Comparison of ENCODE assay signal across 1 cellular context in the genomic region with DNA sequence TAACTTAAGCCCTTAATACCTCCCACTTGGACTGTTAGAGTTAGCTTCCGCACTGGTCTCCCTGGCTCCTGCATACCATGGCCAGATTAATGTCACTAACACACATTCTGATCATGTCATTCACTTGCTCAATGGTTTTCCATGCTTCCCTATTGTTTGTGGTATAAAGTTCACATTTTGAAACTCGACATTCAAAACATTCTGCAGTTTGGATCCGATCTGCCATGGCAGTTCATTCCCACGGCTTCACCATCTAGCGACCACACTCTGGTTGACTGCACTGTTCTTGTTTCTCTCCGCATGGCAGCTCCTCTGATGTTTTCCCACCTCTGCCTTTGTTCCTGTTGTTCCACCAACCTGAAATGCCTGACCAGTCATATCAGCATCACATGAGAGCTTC.
TF ChIP-seq lines count a peak whose summit lies in the region.

No MANE protein-coding gene starts in this region.

TF ChIP-seq in HepG2, 621 proteins besides CTCF, POLR2A, EP300 and RAD21 (continued from another document and continues in another):
- TF ChIP-seq, protein P1, sequence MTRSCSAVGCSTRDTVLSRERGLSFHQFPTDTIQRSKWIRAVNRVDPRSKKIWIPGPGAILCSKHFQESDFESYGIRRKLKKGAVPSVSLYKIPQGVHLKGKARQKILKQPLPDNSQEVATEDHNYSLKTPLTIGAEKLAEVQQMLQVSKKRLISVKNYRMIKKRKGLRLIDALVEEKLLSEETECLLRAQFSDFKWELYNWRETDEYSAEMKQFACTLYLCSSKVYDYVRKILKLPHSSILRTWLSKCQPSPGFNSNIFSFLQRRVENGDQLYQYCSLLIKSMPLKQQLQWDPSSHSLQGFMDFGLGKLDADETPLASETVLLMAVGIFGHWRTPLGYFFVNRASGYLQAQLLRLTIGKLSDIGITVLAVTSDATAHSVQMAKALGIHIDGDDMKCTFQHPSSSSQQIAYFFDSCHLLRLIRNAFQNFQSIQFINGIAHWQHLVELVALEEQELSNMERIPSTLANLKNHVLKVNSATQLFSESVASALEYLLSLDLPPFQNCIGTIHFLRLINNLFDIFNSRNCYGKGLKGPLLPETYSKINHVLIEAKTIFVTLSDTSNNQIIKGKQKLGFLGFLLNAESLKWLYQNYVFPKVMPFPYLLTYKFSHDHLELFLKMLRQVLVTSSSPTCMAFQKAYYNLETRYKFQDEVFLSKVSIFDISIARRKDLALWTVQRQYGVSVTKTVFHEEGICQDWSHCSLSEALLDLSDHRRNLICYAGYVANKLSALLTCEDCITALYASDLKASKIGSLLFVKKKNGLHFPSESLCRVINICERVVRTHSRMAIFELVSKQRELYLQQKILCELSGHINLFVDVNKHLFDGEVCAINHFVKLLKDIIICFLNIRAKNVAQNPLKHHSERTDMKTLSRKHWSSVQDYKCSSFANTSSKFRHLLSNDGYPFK (CRISPR knock-in tag; IDR thresholded peaks at IDR 0.05; ENCODE audit: borderline replicate concordance), result no peak
- TF ChIP-seq, protein P2, sequence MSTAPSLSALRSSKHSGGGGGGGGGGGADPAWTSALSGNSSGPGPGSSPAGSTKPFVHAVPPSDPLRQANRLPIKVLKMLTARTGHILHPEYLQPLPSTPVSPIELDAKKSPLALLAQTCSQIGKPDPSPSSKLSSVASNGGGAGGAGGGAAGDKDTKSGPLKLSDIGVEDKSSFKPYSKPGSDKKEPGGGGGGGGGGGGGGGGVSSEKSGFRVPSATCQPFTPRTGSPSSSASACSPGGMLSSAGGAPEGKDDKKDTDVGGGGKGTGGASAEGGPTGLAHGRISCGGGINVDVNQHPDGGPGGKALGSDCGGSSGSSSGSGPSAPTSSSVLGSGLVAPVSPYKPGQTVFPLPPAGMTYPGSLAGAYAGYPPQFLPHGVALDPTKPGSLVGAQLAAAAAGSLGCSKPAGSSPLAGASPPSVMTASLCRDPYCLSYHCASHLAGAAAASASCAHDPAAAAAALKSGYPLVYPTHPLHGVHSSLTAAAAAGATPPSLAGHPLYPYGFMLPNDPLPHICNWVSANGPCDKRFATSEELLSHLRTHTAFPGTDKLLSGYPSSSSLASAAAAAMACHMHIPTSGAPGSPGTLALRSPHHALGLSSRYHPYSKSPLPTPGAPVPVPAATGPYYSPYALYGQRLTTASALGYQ (CRISPR knock-in tag; IDR thresholded peaks at IDR 0.05), result no peak
- peak; percentile 67; the same call in 1 of the 2 replicates for TF ChIP-seq ZNF331 (CRISPR knock-in tag; IDR thresholded peaks at IDR 0.05)
- TF ChIP-seq ZNF136 (CRISPR knock-in tag; IDR thresholded peaks at IDR 0.05; ENCODE audit: low read depth), result no peak
- 0 out of 2 replicates have a peak, but pooled peaks have one; percentile 27 for TF ChIP-seq MIER2 (CRISPR knock-in tag; IDR thresholded peaks at IDR 0.05)
- no peak for TF ChIP-seq KDM1A (CRISPR knock-in tag; IDR thresholded peaks at IDR 0.05)
- TF ChIP-seq ZFP1 (CRISPR knock-in tag; IDR thresholded peaks at IDR 0.05), result no peak
- peak; percentile 69; the same call in 1 of the 2 replicates for TF ChIP-seq NCOR1 (IDR thresholded peaks at IDR 0.05; ENCODE audit: borderline replicate concordance, low read length)
- TF ChIP-seq, protein P3, sequence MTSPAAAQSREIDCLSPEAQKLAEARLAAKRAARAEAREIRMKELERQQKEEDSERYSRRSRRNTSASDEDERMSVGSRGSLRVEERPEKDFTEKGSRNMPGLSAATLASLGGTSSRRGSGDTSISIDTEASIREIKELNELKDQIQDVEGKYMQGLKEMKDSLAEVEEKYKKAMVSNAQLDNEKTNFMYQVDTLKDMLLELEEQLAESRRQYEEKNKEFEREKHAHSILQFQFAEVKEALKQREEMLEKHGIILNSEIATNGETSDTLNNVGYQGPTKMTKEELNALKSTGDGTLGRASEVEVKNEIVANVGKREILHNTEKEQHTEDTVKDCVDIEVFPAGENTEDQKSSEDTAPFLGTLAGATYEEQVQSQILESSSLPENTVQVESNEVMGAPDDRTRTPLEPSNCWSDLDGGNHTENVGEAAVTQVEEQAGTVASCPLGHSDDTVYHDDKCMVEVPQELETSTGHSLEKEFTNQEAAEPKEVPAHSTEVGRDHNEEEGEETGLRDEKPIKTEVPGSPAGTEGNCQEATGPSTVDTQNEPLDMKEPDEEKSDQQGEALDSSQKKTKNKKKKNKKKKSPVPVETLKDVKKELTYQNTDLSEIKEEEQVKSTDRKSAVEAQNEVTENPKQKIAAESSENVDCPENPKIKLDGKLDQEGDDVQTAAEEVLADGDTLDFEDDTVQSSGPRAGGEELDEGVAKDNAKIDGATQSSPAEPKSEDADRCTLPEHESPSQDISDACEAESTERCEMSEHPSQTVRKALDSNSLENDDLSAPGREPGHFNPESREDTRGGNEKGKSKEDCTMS (CRISPR knock-in tag; conservative IDR thresholded peaks at IDR 0.05), result no peak
- TF ChIP-seq RBM22 (optimal IDR thresholded peaks at IDR 0.05; ENCODE audit: low read length), result no peak
- TF ChIP-seq KDM4B (CRISPR knock-in tag; IDR thresholded peaks at IDR 0.05), result no peak
- TF ChIP-seq MZF1 (CRISPR knock-in tag; IDR thresholded peaks at IDR 0.05; ENCODE audit: borderline replicate concordance), result no peak
- TF ChIP-seq HCFC1 (IDR thresholded peaks at IDR 0.05; ENCODE audit: low read depth, low read length), result no peak
- peak; percentile 38 for TF ChIP-seq FOSL2 (CRISPR knock-in tag; IDR thresholded peaks at IDR 0.05)
- TF ChIP-seq, protein P4, sequence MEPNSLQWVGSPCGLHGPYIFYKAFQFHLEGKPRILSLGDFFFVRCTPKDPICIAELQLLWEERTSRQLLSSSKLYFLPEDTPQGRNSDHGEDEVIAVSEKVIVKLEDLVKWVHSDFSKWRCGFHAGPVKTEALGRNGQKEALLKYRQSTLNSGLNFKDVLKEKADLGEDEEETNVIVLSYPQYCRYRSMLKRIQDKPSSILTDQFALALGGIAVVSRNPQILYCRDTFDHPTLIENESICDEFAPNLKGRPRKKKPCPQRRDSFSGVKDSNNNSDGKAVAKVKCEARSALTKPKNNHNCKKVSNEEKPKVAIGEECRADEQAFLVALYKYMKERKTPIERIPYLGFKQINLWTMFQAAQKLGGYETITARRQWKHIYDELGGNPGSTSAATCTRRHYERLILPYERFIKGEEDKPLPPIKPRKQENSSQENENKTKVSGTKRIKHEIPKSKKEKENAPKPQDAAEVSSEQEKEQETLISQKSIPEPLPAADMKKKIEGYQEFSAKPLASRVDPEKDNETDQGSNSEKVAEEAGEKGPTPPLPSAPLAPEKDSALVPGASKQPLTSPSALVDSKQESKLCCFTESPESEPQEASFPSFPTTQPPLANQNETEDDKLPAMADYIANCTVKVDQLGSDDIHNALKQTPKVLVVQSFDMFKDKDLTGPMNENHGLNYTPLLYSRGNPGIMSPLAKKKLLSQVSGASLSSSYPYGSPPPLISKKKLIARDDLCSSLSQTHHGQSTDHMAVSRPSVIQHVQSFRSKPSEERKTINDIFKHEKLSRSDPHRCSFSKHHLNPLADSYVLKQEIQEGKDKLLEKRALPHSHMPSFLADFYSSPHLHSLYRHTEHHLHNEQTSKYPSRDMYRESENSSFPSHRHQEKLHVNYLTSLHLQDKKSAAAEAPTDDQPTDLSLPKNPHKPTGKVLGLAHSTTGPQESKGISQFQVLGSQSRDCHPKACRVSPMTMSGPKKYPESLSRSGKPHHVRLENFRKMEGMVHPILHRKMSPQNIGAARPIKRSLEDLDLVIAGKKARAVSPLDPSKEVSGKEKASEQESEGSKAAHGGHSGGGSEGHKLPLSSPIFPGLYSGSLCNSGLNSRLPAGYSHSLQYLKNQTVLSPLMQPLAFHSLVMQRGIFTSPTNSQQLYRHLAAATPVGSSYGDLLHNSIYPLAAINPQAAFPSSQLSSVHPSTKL (CRISPR knock-in tag; IDR thresholded peaks at IDR 0.05), result peak; percentile 59; the same call in 1 of the 2 replicates
- no peak for TF ChIP-seq ZNF326 (CRISPR knock-in tag; IDR thresholded peaks at IDR 0.05; ENCODE audit: borderline replicate concordance)
- TF ChIP-seq, protein P5, sequence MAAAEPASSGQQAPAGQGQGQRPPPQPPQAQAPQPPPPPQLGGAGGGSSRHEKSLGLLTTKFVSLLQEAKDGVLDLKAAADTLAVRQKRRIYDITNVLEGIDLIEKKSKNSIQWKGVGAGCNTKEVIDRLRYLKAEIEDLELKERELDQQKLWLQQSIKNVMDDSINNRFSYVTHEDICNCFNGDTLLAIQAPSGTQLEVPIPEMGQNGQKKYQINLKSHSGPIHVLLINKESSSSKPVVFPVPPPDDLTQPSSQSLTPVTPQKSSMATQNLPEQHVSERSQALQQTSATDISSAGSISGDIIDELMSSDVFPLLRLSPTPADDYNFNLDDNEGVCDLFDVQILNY (CRISPR knock-in tag; conservative IDR thresholded peaks at IDR 0.05), result no peak
- no peak for TF ChIP-seq SRY (CRISPR knock-in tag; IDR thresholded peaks at IDR 0.05)
- TF ChIP-seq ZNF230 (CRISPR knock-in tag; IDR thresholded peaks at IDR 0.05), result no peak
- TF ChIP-seq, protein P6, sequence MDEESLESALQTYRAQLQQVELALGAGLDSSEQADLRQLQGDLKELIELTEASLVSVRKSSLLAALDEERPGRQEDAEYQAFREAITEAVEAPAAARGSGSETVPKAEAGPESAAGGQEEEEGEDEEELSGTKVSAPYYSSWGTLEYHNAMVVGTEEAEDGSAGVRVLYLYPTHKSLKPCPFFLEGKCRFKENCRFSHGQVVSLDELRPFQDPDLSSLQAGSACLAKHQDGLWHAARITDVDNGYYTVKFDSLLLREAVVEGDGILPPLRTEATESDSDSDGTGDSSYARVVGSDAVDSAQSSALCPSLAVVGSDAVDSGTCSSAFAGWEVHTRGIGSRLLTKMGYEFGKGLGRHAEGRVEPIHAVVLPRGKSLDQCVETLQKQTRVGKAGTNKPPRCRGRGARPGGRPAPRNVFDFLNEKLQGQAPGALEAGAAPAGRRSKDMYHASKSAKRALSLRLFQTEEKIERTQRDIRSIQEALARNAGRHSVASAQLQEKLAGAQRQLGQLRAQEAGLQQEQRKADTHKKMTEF (CRISPR knock-in tag; IDR thresholded peaks at IDR 0.05), result 0 out of 2 replicates have a peak, but pooled peaks have one; percentile 24
- no peak for TF ChIP-seq ZNF367 (CRISPR knock-in tag; IDR thresholded peaks at IDR 0.05; ENCODE audit: borderline replicate concordance)
- no peak for TF ChIP-seq ZNF557 (CRISPR knock-in tag; IDR thresholded peaks at IDR 0.05)
- no peak for TF ChIP-seq YEATS4 (CRISPR knock-in tag; IDR thresholded peaks at IDR 0.05; ENCODE audit: borderline replicate concordance)
- no peak for TF ChIP-seq ZSCAN9 (CRISPR knock-in tag; IDR thresholded peaks at IDR 0.05; ENCODE audit: borderline replicate concordance)
- no peak for TF ChIP-seq ZNF12 (CRISPR knock-in tag; IDR thresholded peaks at IDR 0.05)
- TF ChIP-seq SPEN (CRISPR knock-in tag; IDR thresholded peaks at IDR 0.05; ENCODE audit: low read depth), result no peak
- no peak for TF ChIP-seq CHD2 (IDR thresholded peaks at IDR 0.05; ENCODE audit: low read depth, low read length)
- no peak for TF ChIP-seq FOXA1 (IDR thresholded peaks at IDR 0.05)
- no peak for TF ChIP-seq FOXA1 (CRISPR knock-in tag; IDR thresholded peaks at IDR 0.05)
- no peak for TF ChIP-seq ZFY (CRISPR knock-in tag; IDR thresholded peaks at IDR 0.05)
- no peak for TF ChIP-seq PRMT3 (CRISPR knock-in tag; IDR thresholded peaks at IDR 0.05; ENCODE audit: borderline replicate concordance, low read depth)
- no peak for TF ChIP-seq PHF5A (CRISPR knock-in tag; IDR thresholded peaks at IDR 0.05; ENCODE audit: low read depth, unreplicated experiment)
- no peak for TF ChIP-seq DPF2 (CRISPR knock-in tag; IDR thresholded peaks at IDR 0.05; ENCODE audit: borderline replicate concordance, low read depth)
- TF ChIP-seq, protein P7, sequence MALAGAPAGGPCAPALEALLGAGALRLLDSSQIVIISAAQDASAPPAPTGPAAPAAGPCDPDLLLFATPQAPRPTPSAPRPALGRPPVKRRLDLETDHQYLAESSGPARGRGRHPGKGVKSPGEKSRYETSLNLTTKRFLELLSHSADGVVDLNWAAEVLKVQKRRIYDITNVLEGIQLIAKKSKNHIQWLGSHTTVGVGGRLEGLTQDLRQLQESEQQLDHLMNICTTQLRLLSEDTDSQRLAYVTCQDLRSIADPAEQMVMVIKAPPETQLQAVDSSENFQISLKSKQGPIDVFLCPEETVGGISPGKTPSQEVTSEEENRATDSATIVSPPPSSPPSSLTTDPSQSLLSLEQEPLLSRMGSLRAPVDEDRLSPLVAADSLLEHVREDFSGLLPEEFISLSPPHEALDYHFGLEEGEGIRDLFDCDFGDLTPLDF (CRISPR knock-in tag; IDR thresholded peaks at IDR 0.05), result no peak
- TF ChIP-seq FOXO1 (CRISPR knock-in tag; IDR thresholded peaks at IDR 0.05), result peak; percentile 32; the same call in 1 of the 2 replicates
- TF ChIP-seq CEBPB (IDR thresholded peaks at IDR 0.05; ENCODE audit: borderline replicate concordance, low read depth, low read length), result peak; percentile 84
- peak; percentile 37; the same call in 1 of the 2 replicates for TF ChIP-seq SALL1 (CRISPR knock-in tag; IDR thresholded peaks at IDR 0.05)
- TF ChIP-seq ZNF232 (CRISPR knock-in tag; IDR thresholded peaks at IDR 0.05; ENCODE audit: borderline replicate concordance), result no peak
- no peak for TF ChIP-seq HES4 (CRISPR knock-in tag; IDR thresholded peaks at IDR 0.05; ENCODE audit: borderline replicate concordance)
- peak; percentile 38; the same call in 1 of the 2 replicates for TF ChIP-seq FOXA3 (CRISPR knock-in tag; IDR thresholded peaks at IDR 0.05)
- TF ChIP-seq, protein P8, sequence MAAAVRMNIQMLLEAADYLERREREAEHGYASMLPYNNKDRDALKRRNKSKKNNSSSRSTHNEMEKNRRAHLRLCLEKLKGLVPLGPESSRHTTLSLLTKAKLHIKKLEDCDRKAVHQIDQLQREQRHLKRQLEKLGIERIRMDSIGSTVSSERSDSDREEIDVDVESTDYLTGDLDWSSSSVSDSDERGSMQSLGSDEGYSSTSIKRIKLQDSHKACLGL (CRISPR knock-in tag; IDR thresholded peaks at IDR 0.05), result no peak
- TF ChIP-seq FOXK2 (IDR thresholded peaks at IDR 0.05), result peak; percentile 17; the same call in 1 of the 2 replicates
- no peak for TF ChIP-seq ZNF317 (CRISPR knock-in tag; IDR thresholded peaks at IDR 0.05)
- TF ChIP-seq ZNF577 (CRISPR knock-in tag; IDR thresholded peaks at IDR 0.05; ENCODE audit: borderline replicate concordance, low read depth), result no peak
- TF ChIP-seq, protein P9, sequence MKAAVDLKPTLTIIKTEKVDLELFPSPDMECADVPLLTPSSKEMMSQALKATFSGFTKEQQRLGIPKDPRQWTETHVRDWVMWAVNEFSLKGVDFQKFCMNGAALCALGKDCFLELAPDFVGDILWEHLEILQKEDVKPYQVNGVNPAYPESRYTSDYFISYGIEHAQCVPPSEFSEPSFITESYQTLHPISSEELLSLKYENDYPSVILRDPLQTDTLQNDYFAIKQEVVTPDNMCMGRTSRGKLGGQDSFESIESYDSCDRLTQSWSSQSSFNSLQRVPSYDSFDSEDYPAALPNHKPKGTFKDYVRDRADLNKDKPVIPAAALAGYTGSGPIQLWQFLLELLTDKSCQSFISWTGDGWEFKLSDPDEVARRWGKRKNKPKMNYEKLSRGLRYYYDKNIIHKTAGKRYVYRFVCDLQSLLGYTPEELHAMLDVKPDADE (CRISPR knock-in tag; IDR thresholded peaks at IDR 0.05), result no peak
- TF ChIP-seq POGZ (CRISPR knock-in tag; IDR thresholded peaks at IDR 0.05), result 0 out of 2 replicates have a peak, but pooled peaks have one; percentile 36
- TF ChIP-seq THAP11 (CRISPR knock-in tag; IDR thresholded peaks at IDR 0.05), result no peak
- TF ChIP-seq, protein P10, sequence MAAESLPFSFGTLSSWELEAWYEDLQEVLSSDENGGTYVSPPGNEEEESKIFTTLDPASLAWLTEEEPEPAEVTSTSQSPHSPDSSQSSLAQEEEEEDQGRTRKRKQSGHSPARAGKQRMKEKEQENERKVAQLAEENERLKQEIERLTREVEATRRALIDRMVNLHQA (CRISPR knock-in tag; IDR thresholded peaks at IDR 0.05), result no peak
- no peak for TF ChIP-seq ZNF775 (CRISPR knock-in tag; IDR thresholded peaks at IDR 0.05; ENCODE audit: borderline replicate concordance)
- peak; percentile 90 for TF ChIP-seq TEAD3 (CRISPR knock-in tag; optimal IDR thresholded peaks at IDR 0.05; ENCODE audit: borderline replicate concordance)
- TF ChIP-seq MEIS1 (CRISPR knock-in tag; IDR thresholded peaks at IDR 0.05; ENCODE audit: borderline replicate concordance), result no peak
